ENCODE assay signal across 19 cellular contexts in the genomic region with DNA sequence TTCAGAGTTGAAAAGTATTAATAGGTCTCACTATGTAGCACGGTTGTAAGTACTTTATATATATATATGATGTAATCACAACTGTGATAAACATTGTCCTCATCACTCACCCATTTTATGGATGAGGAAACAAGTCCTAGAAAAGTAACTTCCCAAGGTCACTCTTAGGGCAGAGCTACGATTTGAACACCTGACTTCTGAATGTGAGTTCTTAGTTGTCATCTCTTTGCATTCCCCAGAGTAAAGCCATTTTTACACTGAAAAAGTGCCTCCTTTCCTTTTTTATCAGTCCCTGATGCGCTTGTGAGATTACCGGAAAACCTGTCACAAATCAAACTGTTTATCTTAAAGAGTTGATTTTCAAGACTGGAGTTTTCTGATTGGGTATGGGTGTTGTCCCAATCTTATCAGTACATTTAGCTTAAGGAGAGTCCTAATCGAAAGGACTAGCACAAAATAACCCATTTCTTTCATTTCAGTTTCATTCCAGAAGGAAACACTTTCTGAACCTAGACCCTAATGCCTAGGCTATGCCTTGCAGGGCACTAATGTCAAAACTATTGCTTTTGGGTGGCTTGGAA. TPM values are rescaled to one million over a fixed set of nuclear protein-coding genes. Genes with fewer than 3 reads are reported as not detected.
DNase-seq lines count a peak whose midpoint lies in the region; ATAC-seq, FAIRE-seq and TF ChIP-seq lines count a peak whose summit lies in the region.
"Had no signal": no experiment of that assay in that cellular context is flagged by ENCODE, and none has a peak within 500 bp of the region (broad histone marks: within the 10 kb centered on the region; RNA-seq: fewer than 3 reads in every experiment).

No MANE protein-coding gene starts in this region.

- H3K27me3 ChIP-seq in K562 (ENCODE audit: control insufficient read depth in 2 of 2, insufficient read depth in 2 of 2, low read length in 2 of 2) (no peaks in the 10 kb centered on the region), subcutaneous abdominal adipose tissue (ENCODE audit: control insufficient read depth in 5 of 5, insufficient read depth in 4 of 5, low read length in 5 of 5) (no peaks in the 10 kb centered on the region)
- H3K27me3 ChIP-seq: BE2C, brain microvascular endothelial cell, esophagus squamous epithelium, sigmoid colon, suprapubic skin had no signal

- in situ Hi-C loops in K562 (cut with MboI): no loop called here

- TF ChIP-seq CTCF in GM12864 (IDR thresholded peaks at IDR 0.05; ENCODE audit: low read depth, low read length, missing control alignments) (no peak), K562 (IDR thresholded peaks at IDR 0.05 in 2 of 3, conservative IDR thresholded peaks at IDR 0.05 in 1 of 3; ENCODE audit: insufficient read depth in 2 of 3, low read depth in 1 of 3, low read length in 3 of 3) (no peak)

- peak overlapping the region; percentile 45 for H3K4me3 ChIP-seq in GM12864 (ENCODE audit: low read depth, low read length)
- no peak overlapping the region for H3K4me3 ChIP-seq in K562
- no peak overlapping the region for H3K4me3 ChIP-seq in subcutaneous abdominal adipose tissue (ENCODE audit: low read depth in 1 of 5, low read length in 5 of 5)
- H3K4me3 ChIP-seq: esophagus squamous epithelium, sigmoid colon, suprapubic skin had no signal

- H3K9me1 ChIP-seq in K562 (ENCODE audit: control insufficient read depth, insufficient read depth, low read length): peaks cover 4% of the 10 kb centered on the region

- peaks cover 23% of the 10 kb centered on the region for H3K36me3 ChIP-seq in K562 (ENCODE audit: control insufficient read depth, insufficient read depth, low read length)
- H3K36me3 ChIP-seq in subcutaneous abdominal adipose tissue (ENCODE audit: control insufficient read depth in 5 of 5, insufficient read depth in 5 of 5, low read length in 5 of 5): peaks cover 12 to 17% (median 16%) of the 10 kb centered on the region in 5 donors
- H3K36me3 ChIP-seq: BE2C had no signal

- TF ChIP-seq EP300 in K562 (IDR thresholded peaks at IDR 0.05; ENCODE audit: low read length): no peak

- peaks cover 21 to 36% of the 10 kb centered on the region in 2 experiments for H3K4me1 ChIP-seq in K562 (replicated peaks in 1 of 2; ENCODE audit: control insufficient read depth in 2 of 2, insufficient read depth in 2 of 2, low read length in 2 of 2)
- peaks cover 5 to 31% (median 28%) of the 10 kb centered on the region in 5 donors for H3K4me1 ChIP-seq in subcutaneous abdominal adipose tissue (ENCODE audit: control insufficient read depth in 5 of 5, insufficient read depth in 5 of 5, low read length in 5 of 5)
- H3K4me1 ChIP-seq: BE2C had no signal

- H3K27ac ChIP-seq in K562 (ENCODE audit: extremely low read depth, low read depth, low read length): peak overlapping the region; percentile 97; the same call in 1 of the 3 replicates
- peak overlapping the region; percentile 61 for H3K27ac ChIP-seq in subcutaneous abdominal adipose tissue (ENCODE audit: low read depth, low read length)
- H3K27ac ChIP-seq: brain microvascular endothelial cell, suprapubic skin had no signal

- no peak for FAIRE-seq in K562 (lab: Jason Lieb, UNC)

- H3K79me2 ChIP-seq in K562 (ENCODE audit: control insufficient read depth, insufficient read depth, low read length): peaks cover 35% of the 10 kb centered on the region

- POLR2A ChIA-PET in K562 (lab: Yijun Ruan, JAX): interaction anchor here (0.8 to 4.3 kb wide), 8 partner anchors 11 to 202 kb away, joined by 3 to 33 read pairs (median 6); no protein-coding TSS in a partner anchor

- TF ChIP-seq RAD21 in K562 (CRISPR knock-in tag; conservative IDR thresholded peaks at IDR 0.05 in 1 of 2, IDR thresholded peaks at IDR 0.05 in 1 of 2): no peak

- intact Hi-C loops in K562 (cut with micrococcal nuclease): loop anchor here (5.0 kb wide), 3 partner anchors 113 to 473 kb away; a partner anchor contains a TSS

- CTCF ChIA-PET in K562 (lab: Yijun Ruan, JAX; ENCODE audit: low intra/inter-chr PET ratio): interaction anchor here (0.6 kb wide), 1 partner anchor 204 kb away, joined by 3 read pairs; no protein-coding TSS in a partner anchor

- no TSS peak for BruUV-seq in K562 (replicated peaks; lab: Mats Ljungman, UMichigan)

- ATAC-seq in K562 (no peak), GM19455 (IDR thresholded peaks at IDR 0.05; ENCODE audit: unreplicated experiment) (no peak)
- ATAC-seq: left ventricle myocardium superior had no signal

- no peak overlapping the region for H2AFZ ChIP-seq in K562 (ENCODE audit: low read depth, low read length)

- peaks cover 11% of the 10 kb centered on the region for H4K20me1 ChIP-seq in K562 (replicated peaks; ENCODE audit: control insufficient read depth, insufficient read depth, low read length)

- H3K9ac ChIP-seq in K562 (ENCODE audit: insufficient read depth in 1 of 2, low read depth in 2 of 2, low read length in 2 of 2) (peak overlapping the region in 1 of 2 experiments; percentile 3; a peak in 1 of 4 replicates), subcutaneous abdominal adipose tissue (ENCODE audit: low read length in 5 of 5) (no peak overlapping the region)

- H3K9me3 ChIP-seq in K562 (replicated peaks; ENCODE audit: control insufficient read depth, insufficient read depth, low read depth, low read length) (no peaks in the 10 kb centered on the region), subcutaneous abdominal adipose tissue (ENCODE audit: control insufficient read depth in 5 of 5, low read length in 5 of 5) (no peaks in the 10 kb centered on the region)
- H3K9me3 ChIP-seq: BE2C, esophagus squamous epithelium, sigmoid colon, suprapubic skin had no signal

- peak overlapping the region; percentile 16 for H3K4me2 ChIP-seq in K562 (ENCODE audit: insufficient read depth, low read length)

- 0 out of 2 replicates have a peak, but pooled peaks have one; percentile 1 for TF ChIP-seq POLR2A in K562 (conservative IDR thresholded peaks at IDR 0.05)

- DNase-seq in GM12864 (ENCODE audit: low read depth): no peak
- DNase-seq in NAMALWA (ENCODE audit: low spot score): peak; percentile 58
- no peak for DNase-seq in K562 (ENCODE audit: extremely low read depth in 1 of 4, low spot score in 3 of 4)
- no peak for DNase-seq in nucleus accumbens (lab: John Stamatoyannopoulos, UW)
- DNase-seq in NCI-H187 treated with DMSO at 0.1 percent for 48 hours (lab: John Stamatoyannopoulos, UW): no peak
- DNase-seq: activated CD8-positive, alpha-beta memory T cell treated with anti-CD3 and anti-CD28 coated beads, Interleukin-2, amount 50 U/mL, for 4 hours; activated naive CD4-positive, alpha-beta T cell treated with anti-CD3 and anti-CD28 coated beads, Interleukin-2, amount 10 ng/mL, durations not matched to agents 7 days and 5 days; BE2C; brain microvascular endothelial cell; esophagus squamous epithelium; glutamatergic neuron; left ventricle myocardium superior; NCI-H187; SHP77 treated with DMSO at 0.1 percent for 48 hours; sigmoid colon; stimulated activated CD4-positive, alpha-beta T cell treated with anti-CD3 and anti-CD28 coated beads, Interleukin-2, amount 100 ng/mL, for 24 hours had no signal

- 18% methylated on average over 5 of the region's 5 CpGs for WGBS in K562 (ENCODE audit: insufficient coverage, low coverage, missing lambda C conversion rate)

TF ChIP-seq in K562, 482 proteins besides CTCF, POLR2A, EP300 and RAD21 (continues in another document):
- TF ChIP-seq FOSL1 (tag; conservative IDR thresholded peaks at IDR 0.05): no peak
- TF ChIP-seq FOXA1 (IDR thresholded peaks at IDR 0.05; ENCODE audit: borderline replicate concordance): no peak
- TF ChIP-seq ZBED1 (IDR thresholded peaks at IDR 0.05): no peak
- no peak for TF ChIP-seq TAF1 (IDR thresholded peaks at IDR 0.05; ENCODE audit: control insufficient read depth, extremely low read depth, insufficient read depth, low read length, severe bottlenecking)

RNA-seq across cellular contexts. Expression of a gene that starts 2.3 kb away (rescaled TPM):
- total RNA-seq in K562 (2011; cell fraction: chromatin; rRNA removed; ENCODE audit: low replicate concordance): 59.6 and 88.6 TPM in 2 replicates
- 36.5 and 42.8 TPM in 2 replicates for total RNA-seq in K562 (2011; cell fraction: nucleolus; rRNA removed)
- 58.9 and 67.9 TPM in 2 replicates for total RNA-seq in K562 (2011; cell fraction: nucleoplasm; rRNA removed)
- total RNA-seq in K562 (2014; rRNA removed): 9.3 and 17.9 TPM in 2 replicates
- 16.7 and 17.4 TPM in 2 replicates for total RNA-seq in K562 (2014; rRNA removed; fragmentation: Illumina TruSeq; extraction: Trizol)
- 11.5 and 14.3 TPM in 2 replicates for total RNA-seq in K562 (2015; rRNA removed; fragmentation: Illumina TruSeq; extraction: Trizol)
- total RNA-seq in K562 (2021): 24.6 and 32.9 TPM in 2 replicates
- 36.7 and 37.6 TPM in 2 replicates for polyA plus RNA-seq in K562 (2011; rRNA removed)
- 18.1 and 21.2 TPM in 2 replicates for polyA plus RNA-seq in K562 (2011; cell fraction: cytosol; rRNA removed)
- 32.0 and 53.9 TPM in 2 replicates for polyA plus RNA-seq in K562 (2011; cell fraction: nucleus; rRNA removed)
- polyA plus RNA-seq in K562 (2012): 9.6 and 20.6 TPM in 2 replicates
- 12.8 and 13.9 TPM in 2 replicates for polyA plus RNA-seq in K562 (2014; fragmentation: Illumina TruSeq; extraction: Trizol)
- polyA plus RNA-seq in K562 (2014; fragmentation: Nextera tagmentation; extraction: Ambion mirVana): 1 to 10 TPM; 6.2 to 8.8 TPM
- 15.2 and 20.7 TPM in 2 replicates for polyA plus RNA-seq in K562 (2014; rRNA removed)
- polyA minus RNA-seq in K562 (2011; rRNA and poly(A)+ RNA removed): 42.0 and 44.5 TPM in 2 replicates
- 21.0 and 33.3 TPM in 2 replicates for polyA minus RNA-seq in K562 (2011; cell fraction: cytosol; rRNA and poly(A)+ RNA removed)
- 24.0 and 38.5 TPM in 2 replicates for polyA minus RNA-seq in K562 (2011; cell fraction: nucleus; rRNA and poly(A)+ RNA removed)
